ENCODE assay signal across 1 cellular context in genomic region chr1:35769759-35770446, GRCh38.
TF ChIP-seq lines count a peak whose summit lies in the region.

Gene CLSPN (minus strand): TSS chr1:35769978. CDS start chr1:35769870, 108 bp downstream.

TF ChIP-seq in K562, 482 proteins besides CTCF, POLR2A, EP300 and RAD21 (continued from another document and continues in another):
- TF ChIP-seq ZMIZ1 (IDR thresholded peaks at IDR 0.05; ENCODE audit: low read depth in 2 of 2, low read length in 2 of 2) (peak in 1 of 2 experiments; percentile 68; a peak in 1 of 4 replicates), POLR2AphosphoS2 (IDR thresholded peaks at IDR 0.05; ENCODE audit: low read length) (peak; percentile 66; the same call in 1 of the 2 replicates), SMARCE1 (IDR thresholded peaks at IDR 0.05) (no peak), ZFP91 (CRISPR knock-in tag; IDR thresholded peaks at IDR 0.05) (no peak), THRB (CRISPR knock-in tag; conservative IDR thresholded peaks at IDR 0.05) (peak; percentile 85), DLX4 (CRISPR knock-in tag; IDR thresholded peaks at IDR 0.05) (no peak), ZKSCAN3 (CRISPR knock-in tag; IDR thresholded peaks at IDR 0.05) (no peak), CREB3 (tag; conservative IDR thresholded peaks at IDR 0.05; ENCODE audit: low read depth) (0 out of 2 replicates have a peak, but pooled peaks have one; percentile 54), ZNF445 (CRISPR knock-in tag; IDR thresholded peaks at IDR 0.05; ENCODE audit: low read depth) (0 out of 2 replicates have a peak, but pooled peaks have one; percentile 4), CEBPZ (IDR thresholded peaks at IDR 0.05; ENCODE audit: borderline replicate concordance, low read depth, low read length) (no peak), CGGBP1 (CRISPR knock-in tag; IDR thresholded peaks at IDR 0.05) (peak; percentile 83; the same call in 1 of the 2 replicates), ZNF444 (CRISPR knock-in tag; IDR thresholded peaks at IDR 0.05) (peak; percentile 48; the same call in 1 of the 2 replicates), BRF2 (IDR thresholded peaks at IDR 0.05; ENCODE audit: borderline replicate concordance, insufficient read depth, insufficient read length) (no peak), HDAC3 (IDR thresholded peaks at IDR 0.05; ENCODE audit: borderline replicate concordance, partially characterized antibody) (no peak), ZNF316 (IDR thresholded peaks at IDR 0.05) (no peak; the same call in 1 of the 2 replicates), PTBP1 (IDR thresholded peaks at IDR 0.05; ENCODE audit: low read depth, low read length) (no peak), DPF2 (IDR thresholded peaks at IDR 0.05) (peak; percentile 10), CREM (IDR thresholded peaks at IDR 0.05; ENCODE audit: low read depth) (peak; percentile 44), RBM14 (IDR thresholded peaks at IDR 0.05; ENCODE audit: borderline replicate concordance, insufficient read depth, low read depth, low read length) (0 out of 2 replicates have a peak, but pooled peaks have one; percentile 30), ZC3H8 (IDR thresholded peaks at IDR 0.05) (0 out of 2 replicates have a peak, but pooled peaks have one; percentile 32), MED1 (CRISPR knock-in tag; IDR thresholded peaks at IDR 0.05; ENCODE audit: borderline replicate concordance) (no peak), ZZZ3 (IDR thresholded peaks at IDR 0.05) (0 out of 2 replicates have a peak, but pooled peaks have one; percentile 48), MAZ (CRISPR knock-in tag; conservative IDR thresholded peaks at IDR 0.05 in 1 of 2, IDR thresholded peaks at IDR 0.05 in 1 of 2) (peak in 1 of 2 experiments; percentile 30; a peak in 2 of 4 replicates), SMARCA5 (IDR thresholded peaks at IDR 0.05) (no peak), RFX5 (IDR thresholded peaks at IDR 0.05; ENCODE audit: low read depth, low read length) (0 out of 2 replicates have a peak, but pooled peaks have one; percentile 4), SREBF1 (IDR thresholded peaks at IDR 0.05; ENCODE audit: borderline replicate concordance, low read depth, low read length) (no peak), ZNF592 (IDR thresholded peaks at IDR 0.05) (0 out of 2 replicates have a peak, but pooled peaks have one; percentile 10), L3MBTL2 (IDR thresholded peaks at IDR 0.05) (peak; percentile 90), FOXA3 (CRISPR knock-in tag; conservative IDR thresholded peaks at IDR 0.05 in 1 of 2, IDR thresholded peaks at IDR 0.05 in 1 of 2) (no peak), PRPF4 (IDR thresholded peaks at IDR 0.05; ENCODE audit: insufficient read depth, low read depth, low read length, poor library complexity, severe bottlenecking) (peak; percentile 10), EWSR1 (IDR thresholded peaks at IDR 0.05; ENCODE audit: borderline replicate concordance, low read depth, partially characterized antibody) (no peak), ZNF274 (IDR thresholded peaks at IDR 0.05; ENCODE audit: borderline replicate concordance, low read depth, low read length) (no peak), KDM4B (IDR thresholded peaks at IDR 0.05; ENCODE audit: borderline replicate concordance in 2 of 2, low read depth in 1 of 2) (peak in 1 of 2 experiments; percentile 62; a peak in 1 of 4 replicates), MYC (IDR thresholded peaks at IDR 0.05; ENCODE audit: low read depth, low read length) (0 out of 2 replicates have a peak, but pooled peaks have one; percentile 54), MYC (CRISPR knock-in tag; IDR thresholded peaks at IDR 0.05; ENCODE audit: borderline replicate concordance, low read depth) (peak; percentile 55; the same call in 1 of the 2 replicates), POLR2H (tag; IDR thresholded peaks at IDR 0.05; ENCODE audit: low read depth) (peak; percentile 92), CREB1 (IDR thresholded peaks at IDR 0.05) (peak; percentile 29; the same call in 1 of the 2 replicates), CREB1 (CRISPR knock-in tag; IDR thresholded peaks at IDR 0.05) (peak; percentile 65; the same call in 1 of the 2 replicates), ZEB2 (IDR thresholded peaks at IDR 0.05) (no peak), SAP30 (IDR thresholded peaks at IDR 0.05; ENCODE audit: borderline replicate concordance, insufficient read depth, low read depth, low read length, poor library complexity, severe bottlenecking) (peak; percentile 100), NCOR1 (IDR thresholded peaks at IDR 0.05) (no peak; the same call in 1 of the 2 replicates), JUND (IDR thresholded peaks at IDR 0.05; ENCODE audit: borderline replicate concordance, low read depth, low read length) (peak; percentile 39; the same call in 1 of the 2 replicates), JUND (tag; IDR thresholded peaks at IDR 0.05; ENCODE audit: borderline replicate concordance, low read depth, low read length) (no peak), GABPB2 (CRISPR knock-in tag; conservative IDR thresholded peaks at IDR 0.05) (no peak), NFE2L1 (tag; IDR thresholded peaks at IDR 0.05; ENCODE audit: borderline replicate concordance, low read depth) (no peak), TAF9B (IDR thresholded peaks at IDR 0.05; ENCODE audit: partially characterized antibody) (peak; percentile 79), CHD1 (IDR thresholded peaks at IDR 0.05; ENCODE audit: low read length) (peak; percentile 70), ARID1B (IDR thresholded peaks at IDR 0.05) (peak; percentile 48; the same call in 1 of the 2 replicates)
